In the genomic region with DNA sequence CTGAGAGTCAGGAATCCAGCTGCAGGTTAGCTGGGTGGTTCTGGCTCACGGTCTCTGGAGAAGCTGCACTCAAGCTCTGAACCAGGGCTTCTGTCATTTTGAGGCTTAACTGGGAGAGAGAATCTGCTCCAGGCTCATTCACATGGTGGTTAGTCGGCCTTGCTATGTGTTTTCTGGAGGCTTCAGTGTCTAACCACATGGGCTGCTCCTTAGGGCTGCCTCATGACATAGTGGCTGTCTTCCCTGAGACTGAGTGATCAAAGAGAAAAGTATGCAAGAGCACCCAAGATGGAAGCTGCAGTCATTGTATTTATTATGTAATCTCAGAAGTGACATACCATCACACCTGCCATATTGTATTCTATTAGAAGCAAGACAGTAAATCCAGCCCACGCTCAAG, we compare ENCODE assay signal across 24 cellular contexts. TPM values are rescaled to one million over a fixed set of nuclear protein-coding genes. Genes with fewer than 3 reads are reported as not detected.
DNase-seq lines count a peak whose midpoint lies in the region; ATAC-seq and TF ChIP-seq lines count a peak whose summit lies in the region.
"Had no signal": no experiment of that assay in that cellular context is flagged by ENCODE, and none has a peak within 500 bp of the region (broad histone marks: within the 10 kb centered on the region; RNA-seq: fewer than 3 reads in every experiment).

No MANE protein-coding gene starts in this region.

- H3K9ac ChIP-seq in SK-N-SH (peak overlapping the region; percentile 34; the same call in 1 of the 2 replicates), MM.1S (ENCODE audit: low read length) (no peak overlapping the region)
- H3K9ac ChIP-seq: BLaER1 treated with 17β-estradiol and CSF1 and Interleukin-3, amounts not matched to agents 10 nM and 100 nM had no signal

- H4K20me1 ChIP-seq in SK-N-SH (ENCODE audit: insufficient read depth): no peaks in the 10 kb centered on the region
- H4K20me1 ChIP-seq in MM.1S (ENCODE audit: insufficient read depth, low read length): no peaks in the 10 kb centered on the region

- WGBS in SK-N-SH (ENCODE audit: low lambda C conversion rate): 94% methylated on average over 3 of the region's 3 CpGs

- DNase-seq in SK-N-SH (no peak), amniotic epithelial cell (ENCODE audit: low read depth) (peak; percentile 12), kidney tubule cell (ENCODE audit: low spot score) (peak; percentile 45), NCI-H82 treated with DMSO at 0.1 percent for 48 hours (lab: John Stamatoyannopoulos, UW; ENCODE audit: unreplicated experiment) (no peak), erythroblast (lab: John Stamatoyannopoulos, UW) (no peak), MM.1S (no peak)
- DNase-seq: activated CD4-positive, CD25-positive, alpha-beta regulatory T cell treated with anti-CD3 and anti-CD28 coated beads, Interleukin-2, amount 50 U/mL, for 72 hours; activated CD8-positive, alpha-beta T cell treated with anti-CD3 and anti-CD28 coated beads for 36 hours; activated gamma-delta T cell; hypothalamus; islet precursor cell; NCI-H1048; NCI-H187 treated with DMSO at 0.1 percent for 48 hours; NCI-H345; nucleus accumbens; PC-3; SHP77; stimulated activated CD4-positive, alpha-beta T cell treated with anti-CD3 and anti-CD28 coated beads, Interleukin-12 subunit alpha, Interleukin-12 subunit beta, amount 100 ng/mL, for 4 hours; transverse colon had no signal

- H3K27ac ChIP-seq in SK-N-SH (ENCODE audit: low read depth in 2 of 2, low read length in 1 of 2) (no peak overlapping the region), MM.1S (ENCODE audit: low read length) (no peak overlapping the region)
- H3K27ac ChIP-seq: BLaER1 treated with 17β-estradiol and CSF1 and Interleukin-3, amounts not matched to agents 10 nM and 100 nM; cardiac muscle cell; transverse colon had no signal

- TF ChIP-seq RAD21 in SK-N-SH (IDR thresholded peaks at IDR 0.05; ENCODE audit: low read length): no peak

- TF ChIP-seq CTCF in SK-N-SH (IDR thresholded peaks at IDR 0.05) (no peak), MM.1S (IDR thresholded peaks at IDR 0.05; ENCODE audit: low read length) (no peak)

- POLR2A ChIA-PET in SK-N-SH (lab: Yijun Ruan, JAX): no interaction called here

- peaks cover 15 to 20% of the 10 kb centered on the region in 2 experiments for H3K4me1 ChIP-seq in SK-N-SH (ENCODE audit: control insufficient read depth in 1 of 2, insufficient read depth in 2 of 2, low read depth in 1 of 2, low read length in 1 of 2)
- H3K4me1 ChIP-seq in MM.1S (ENCODE audit: low read length): peaks cover 9% of the 10 kb centered on the region

- H3K4me3 ChIP-seq in SK-N-SH (ENCODE audit: low read depth in 2 of 2, low read length in 1 of 2): peak overlapping the region in 1 of 2 experiments; percentile 17; a peak in 1 of 4 replicates
- no peak overlapping the region for H3K4me3 ChIP-seq in MM.1S (ENCODE audit: low read length)
- H3K4me3 ChIP-seq: BLaER1 treated with 17β-estradiol and CSF1 and Interleukin-3, amounts not matched to agents 10 nM and 100 nM; cardiac muscle cell; lung; transverse colon had no signal

- H3K27me3 ChIP-seq in SK-N-SH (ENCODE audit: insufficient read depth) (no peaks in the 10 kb centered on the region), MM.1S (replicated peaks; ENCODE audit: insufficient read depth, low read length) (no peaks in the 10 kb centered on the region)
- H3K27me3 ChIP-seq: BLaER1 treated with 17β-estradiol and CSF1 and Interleukin-3, amounts not matched to agents 10 nM and 100 nM; cardiac muscle cell; transverse colon had no signal

- CTCF ChIA-PET in SK-N-SH (lab: Yijun Ruan, JAX): interaction anchor here (1.4 kb wide), 1 partner anchor 50 kb away, joined by 3 read pairs; no protein-coding TSS in a partner anchor

- H3K36me3 ChIP-seq in SK-N-SH (replicated peaks in 1 of 2; ENCODE audit: control insufficient read depth in 1 of 2, insufficient read depth in 2 of 2, low read length in 1 of 2): peaks cover 3 to 18% of the 10 kb centered on the region in 2 experiments
- H3K36me3 ChIP-seq in MM.1S (replicated peaks; ENCODE audit: insufficient read depth, low read length): no peaks in the 10 kb centered on the region
- H3K36me3 ChIP-seq: cardiac muscle cell, transverse colon had no signal

- H3K9me3 ChIP-seq in SK-N-SH: no peaks in the 10 kb centered on the region
- no peaks in the 10 kb centered on the region for H3K9me3 ChIP-seq in MM.1S (replicated peaks; ENCODE audit: insufficient read depth, low read length)
- H3K9me3 ChIP-seq: BLaER1 treated with 17β-estradiol and CSF1 and Interleukin-3, amounts not matched to agents 10 nM and 100 nM; transverse colon had no signal

- no peaks in the 10 kb centered on the region for H3K9me2 ChIP-seq in SK-N-SH
- no peaks in the 10 kb centered on the region for H3K9me2 ChIP-seq in MM.1S (replicated peaks; ENCODE audit: insufficient read depth, low read length)

- peaks cover 52% of the 10 kb centered on the region for H3K79me2 ChIP-seq in SK-N-SH (ENCODE audit: insufficient read depth)
- H3K79me2 ChIP-seq in MM.1S (ENCODE audit: low read length): peaks cover 29% of the 10 kb centered on the region

- TF ChIP-seq EP300 in SK-N-SH (IDR thresholded peaks at IDR 0.05; ENCODE audit: borderline replicate concordance in 1 of 2, low read depth in 1 of 2, low read length in 1 of 2): no peak

- no peak for TF ChIP-seq POLR2A in erythroblast (IDR thresholded peaks at IDR 0.05; ENCODE audit: low read length)

- H3K4me2 ChIP-seq in SK-N-SH: no peak overlapping the region
- no peak overlapping the region for H3K4me2 ChIP-seq in MM.1S (ENCODE audit: low read depth, low read length)
- H3K4me2 ChIP-seq: BLaER1 treated with 17β-estradiol and CSF1 and Interleukin-3, amounts not matched to agents 10 nM and 100 nM had no signal

- ATAC-seq in SK-N-SH treated with all-trans-retinoic acid at 6 μM for 48 hours (no peak), GM19397 (IDR thresholded peaks at IDR 0.05; ENCODE audit: unreplicated experiment) (no peak)
- ATAC-seq: activated CD8-positive, alpha-beta T cell treated with anti-CD3 and anti-CD28 coated beads for 36 hours; PC-3 had no signal

- peaks cover 26% of the 10 kb centered on the region for H3F3A ChIP-seq in SK-N-SH (replicated peaks; ENCODE audit: insufficient read depth)
- H3F3A ChIP-seq in MM.1S (ENCODE audit: insufficient read depth, low read length): peaks cover 6% of the 10 kb centered on the region; the same call in 1 of the 2 replicates

- H2AFZ ChIP-seq in SK-N-SH (ENCODE audit: low read depth) (no peak overlapping the region), MM.1S (ENCODE audit: low read length) (no peak overlapping the region)

TF ChIP-seq in SK-N-SH, 30 proteins besides CTCF, POLR2A, EP300 and RAD21 (continues in another document):
- no peak for TF ChIP-seq TCF12 (IDR thresholded peaks at IDR 0.05)
- no peak for TF ChIP-seq FOXM1 (IDR thresholded peaks at IDR 0.05; ENCODE audit: low read depth)
- no peak for TF ChIP-seq YY1 (IDR thresholded peaks at IDR 0.05; ENCODE audit: low read depth)
- no peak for TF ChIP-seq MEF2A (IDR thresholded peaks at IDR 0.05; ENCODE audit: borderline replicate concordance, low read depth)
- TF ChIP-seq ELF1 (IDR thresholded peaks at IDR 0.05): no peak
- no peak for TF ChIP-seq EZH2phosphoT487 (IDR thresholded peaks at IDR 0.05; ENCODE audit: borderline replicate concordance, low read depth)

TF ChIP-seq in SK-N-SH treated with all-trans-retinoic acid at 6 μM for 48 hours, 23 proteins besides CTCF, POLR2A, EP300 and RAD21 (continues in another document):
- no peak for TF ChIP-seq GLIS3 (CRISPR knock-in tag; IDR thresholded peaks at IDR 0.05)
- TF ChIP-seq, protein P1, sequence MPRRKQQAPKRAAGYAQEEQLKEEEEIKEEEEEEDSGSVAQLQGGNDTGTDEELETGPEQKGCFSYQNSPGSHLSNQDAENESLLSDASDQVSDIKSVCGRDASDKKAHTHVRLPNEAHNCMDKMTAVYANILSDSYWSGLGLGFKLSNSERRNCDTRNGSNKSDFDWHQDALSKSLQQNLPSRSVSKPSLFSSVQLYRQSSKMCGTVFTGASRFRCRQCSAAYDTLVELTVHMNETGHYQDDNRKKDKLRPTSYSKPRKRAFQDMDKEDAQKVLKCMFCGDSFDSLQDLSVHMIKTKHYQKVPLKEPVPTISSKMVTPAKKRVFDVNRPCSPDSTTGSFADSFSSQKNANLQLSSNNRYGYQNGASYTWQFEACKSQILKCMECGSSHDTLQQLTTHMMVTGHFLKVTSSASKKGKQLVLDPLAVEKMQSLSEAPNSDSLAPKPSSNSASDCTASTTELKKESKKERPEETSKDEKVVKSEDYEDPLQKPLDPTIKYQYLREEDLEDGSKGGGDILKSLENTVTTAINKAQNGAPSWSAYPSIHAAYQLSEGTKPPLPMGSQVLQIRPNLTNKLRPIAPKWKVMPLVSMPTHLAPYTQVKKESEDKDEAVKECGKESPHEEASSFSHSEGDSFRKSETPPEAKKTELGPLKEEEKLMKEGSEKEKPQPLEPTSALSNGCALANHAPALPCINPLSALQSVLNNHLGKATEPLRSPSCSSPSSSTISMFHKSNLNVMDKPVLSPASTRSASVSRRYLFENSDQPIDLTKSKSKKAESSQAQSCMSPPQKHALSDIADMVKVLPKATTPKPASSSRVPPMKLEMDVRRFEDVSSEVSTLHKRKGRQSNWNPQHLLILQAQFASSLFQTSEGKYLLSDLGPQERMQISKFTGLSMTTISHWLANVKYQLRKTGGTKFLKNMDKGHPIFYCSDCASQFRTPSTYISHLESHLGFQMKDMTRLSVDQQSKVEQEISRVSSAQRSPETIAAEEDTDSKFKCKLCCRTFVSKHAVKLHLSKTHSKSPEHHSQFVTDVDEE (CRISPR knock-in tag; IDR thresholded peaks at IDR 0.05): no peak
- TF ChIP-seq ARNTL (CRISPR knock-in tag; IDR thresholded peaks at IDR 0.05; ENCODE audit: borderline replicate concordance, low read depth): no peak
- TF ChIP-seq ZNF8 (CRISPR knock-in tag; IDR thresholded peaks at IDR 0.05): no peak
- TF ChIP-seq, protein P2, sequence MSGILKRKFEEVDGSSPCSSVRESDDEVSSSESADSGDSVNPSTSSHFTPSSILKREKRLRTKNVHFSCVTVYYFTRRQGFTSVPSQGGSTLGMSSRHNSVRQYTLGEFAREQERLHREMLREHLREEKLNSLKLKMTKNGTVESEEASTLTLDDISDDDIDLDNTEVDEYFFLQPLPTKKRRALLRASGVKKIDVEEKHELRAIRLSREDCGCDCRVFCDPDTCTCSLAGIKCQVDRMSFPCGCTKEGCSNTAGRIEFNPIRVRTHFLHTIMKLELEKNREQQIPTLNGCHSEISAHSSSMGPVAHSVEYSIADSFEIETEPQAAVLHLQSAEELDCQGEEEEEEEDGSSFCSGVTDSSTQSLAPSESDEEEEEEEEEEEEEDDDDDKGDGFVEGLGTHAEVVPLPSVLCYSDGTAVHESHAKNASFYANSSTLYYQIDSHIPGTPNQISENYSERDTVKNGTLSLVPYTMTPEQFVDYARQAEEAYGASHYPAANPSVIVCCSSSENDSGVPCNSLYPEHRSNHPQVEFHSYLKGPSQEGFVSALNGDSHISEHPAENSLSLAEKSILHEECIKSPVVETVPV (CRISPR knock-in tag; IDR thresholded peaks at IDR 0.05): no peak

RNA-seq across cellular contexts. Expression of a gene that starts 4.9 kb away (rescaled TPM):
- 25.8 and 36.7 TPM in 2 replicates for polyA plus RNA-seq in SK-N-SH (2012; rRNA removed)
- 26.2 and 27.8 TPM in 2 replicates for polyA plus RNA-seq in SK-N-SH (2012; cell fraction: cytosol; rRNA removed)
- 47.6 and 71.0 TPM in 2 replicates for polyA plus RNA-seq in SK-N-SH (2012; cell fraction: nucleus; rRNA removed)

Comparison
In these comparisons a context has a peak if more than half of its experiments do, and no peak if none do; other contexts are left out.
1. DNase-seq: peak in amniotic epithelial cell (single experiment) and kidney tubule cell (single experiment); none in SK-N-SH (single experiment), NCI-H82 treated with DMSO at 0.1 percent for 48 hours (single experiment), erythroblast (0 of 2) and MM.1S (single experiment).